9 cellular contexts compared by ENCODE assay signal in the genomic region with DNA sequence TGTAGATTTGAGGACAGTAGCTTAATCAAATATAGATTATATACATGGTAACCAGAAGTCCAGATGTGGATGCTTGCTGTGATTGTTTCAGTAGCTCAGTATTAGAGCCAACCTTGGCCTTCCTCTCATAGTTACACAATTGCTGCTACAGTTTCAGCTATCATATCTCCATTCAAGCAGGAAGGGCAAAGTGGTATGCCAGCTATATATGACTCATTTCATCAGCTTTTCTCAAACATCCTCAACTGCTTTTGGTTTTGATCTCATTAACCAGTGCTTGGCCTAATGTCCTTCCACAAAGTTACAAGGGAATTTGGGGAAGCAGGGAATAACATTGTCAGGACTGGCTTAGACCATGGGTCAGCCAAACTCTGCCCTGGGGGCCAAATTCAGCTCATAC.
DNase-seq lines count a peak whose midpoint lies in the region; ATAC-seq and TF ChIP-seq lines count a peak whose summit lies in the region.
"Had no signal": no experiment of that assay in that cellular context is flagged by ENCODE, and none has a peak within 500 bp of the region (broad histone marks: within the 10 kb centered on the region; RNA-seq: fewer than 3 reads in every experiment).

No MANE protein-coding gene starts in this region.

- no peak overlapping the region for H4K5ac ChIP-seq in IMR-90 (ENCODE audit: low read depth, low read length)

- no peak overlapping the region for H2AK9ac ChIP-seq in IMR-90 (replicated peaks; ENCODE audit: low read depth, low read length, poor library complexity)

- H3K4me1 ChIP-seq in IMR-90 (ENCODE audit: control insufficient read depth, insufficient read depth, low read length): 0 out of 2 replicates have a peak, but pooled peaks cover 2% of the 10 kb centered on the region

- H4K8ac ChIP-seq in IMR-90 (ENCODE audit: low read depth in 2 of 2, low read length in 2 of 2): no peak overlapping the region

- POLR2A ChIA-PET in IMR-90 (lab: Charles Lee; ENCODE audit: unreplicated experiment): no interaction called here

- H2AK5ac ChIP-seq in IMR-90 (ENCODE audit: low read depth, low read length): no peak overlapping the region

- H4K91ac ChIP-seq in IMR-90 (ENCODE audit: insufficient read depth, low read depth, low read length): no peak overlapping the region

- no peak overlapping the region for H3K4ac ChIP-seq in IMR-90 (ENCODE audit: low read depth, low read length)

- no peak overlapping the region for H2BK15ac ChIP-seq in IMR-90 (ENCODE audit: low read depth, low read length)

- no TSS peak for BruUV-seq in IMR-90 (replicated peaks; lab: Mats Ljungman, UMichigan)

- no peak overlapping the region for H2BK120ac ChIP-seq in IMR-90 (ENCODE audit: low read depth, low read length)

- no peaks in the 10 kb centered on the region for H3K27me3 ChIP-seq in IMR-90 (ENCODE audit: control insufficient read depth, insufficient read depth, low read length)

- H4K20me1 ChIP-seq in IMR-90 (ENCODE audit: insufficient read depth, low read length): no peaks in the 10 kb centered on the region

- DNase-seq in AG20443 (ENCODE audit: low spot score) (peak; percentile 30), IMR-90 (peak; percentile 43), fibroblast of villous mesenchyme (ENCODE audit: low read depth) (peak; percentile 8), HuH-7.5 (ENCODE audit: low spot score) (no peak), D341Med (ENCODE audit: low spot score) (no peak), GM19238 (ENCODE audit: insufficient read length, low spot score) (no peak), NCI-H146 (lab: John Stamatoyannopoulos, UW) (no peak)
- DNase-seq: GDM1 had no signal

- H3K4me2 ChIP-seq in IMR-90 (ENCODE audit: low read depth, low read length): no peak overlapping the region

- no peaks in the 10 kb centered on the region for H3K9me3 ChIP-seq in IMR-90 (ENCODE audit: control insufficient read depth, insufficient read depth, low read length)

- no peak overlapping the region for H2BK5ac ChIP-seq in IMR-90 (ENCODE audit: low read depth, low read length, poor library complexity, severe bottlenecking)

- H3K18ac ChIP-seq in IMR-90 (ENCODE audit: low read depth, low read length): no peak overlapping the region

- H3K9ac ChIP-seq in IMR-90 (ENCODE audit: low read depth, low read length): no peak overlapping the region

- ATAC-seq in GM19395 (IDR thresholded peaks at IDR 0.05; ENCODE audit: unreplicated experiment) (peak; percentile 81), IMR-90 (ENCODE audit: low read depth) (peak; percentile 73)

- no peak overlapping the region for H3K14ac ChIP-seq in IMR-90 (replicated peaks; ENCODE audit: low read depth, low read length)

- H3K4me3 ChIP-seq in IMR-90 (ENCODE audit: insufficient read depth, low read depth, low read length): no peak overlapping the region
- no peak overlapping the region for H3K4me3 ChIP-seq in fibroblast of villous mesenchyme (ENCODE audit: low read depth, low read length)

- TF ChIP-seq CTCF in IMR-90 (conservative IDR thresholded peaks at IDR 0.05; ENCODE audit: low read depth, low read length) (no peak), fibroblast of villous mesenchyme (IDR thresholded peaks at IDR 0.05; ENCODE audit: insufficient read depth, low read depth, low read length) (no peak)

- TF ChIP-seq RAD21 in IMR-90 (IDR thresholded peaks at IDR 0.05; ENCODE audit: low read length): no peak

- no peak overlapping the region for H3K56ac ChIP-seq in IMR-90 (ENCODE audit: extremely low read depth, insufficient read depth, low read length)

- H3K79me1 ChIP-seq in IMR-90 (ENCODE audit: low read depth in 1 of 2, low read length in 2 of 2): no peaks in the 10 kb centered on the region

- H3K23ac ChIP-seq in IMR-90 (ENCODE audit: low read depth, low read length): no peak overlapping the region

- intact Hi-C loops in IMR-90 (cut with micrococcal nuclease): no loop called here

- in situ Hi-C loops in IMR-90 (cut with MboI; ENCODE audit: low sequenced_read_pairs): no loop called here

- no peak overlapping the region for H2BK20ac ChIP-seq in IMR-90 (ENCODE audit: low read depth, low read length)

- no peak overlapping the region for H2AFZ ChIP-seq in IMR-90 (replicated peaks; ENCODE audit: low read length, poor library complexity)

- H3K36me3 ChIP-seq in IMR-90 (ENCODE audit: control insufficient read depth, insufficient read depth, low read length): no peaks in the 10 kb centered on the region

- H3K9me1 ChIP-seq in IMR-90 (ENCODE audit: insufficient read depth, low read length): no peaks in the 10 kb centered on the region

- TF ChIP-seq POLR2A in IMR-90 (IDR thresholded peaks at IDR 0.05; ENCODE audit: low read depth, low read length): no peak

- no peak overlapping the region for H3K27ac ChIP-seq in IMR-90 (ENCODE audit: insufficient read depth, low read length)

- CTCF ChIA-PET in IMR-90 (lab: Yijun Ruan, JAX): no interaction called here

- dilution Hi-C loops in IMR-90 (cut with HindIII; ENCODE audit: low sequenced_read_pairs, unreplicated experiment): no loop called here

TF ChIP-seq in IMR-90, 13 proteins besides CTCF, POLR2A, EP300 and RAD21:
- TF ChIP-seq CHD1 (IDR thresholded peaks at IDR 0.05; ENCODE audit: low read depth, low read length) (no peak), MAFK (IDR thresholded peaks at IDR 0.05; ENCODE audit: low read depth, low read length) (no peak), BHLHE40 (IDR thresholded peaks at IDR 0.05; ENCODE audit: low read depth, low read length) (no peak), SMC3 (IDR thresholded peaks at IDR 0.05; ENCODE audit: low read depth, low read length) (no peak), CEBPB (IDR thresholded peaks at IDR 0.05; ENCODE audit: low read depth, low read length) (peak; percentile 60), RFX5 (IDR thresholded peaks at IDR 0.05; ENCODE audit: low read depth, low read length) (no peak)
- TF ChIP-seq, protein P1, sequence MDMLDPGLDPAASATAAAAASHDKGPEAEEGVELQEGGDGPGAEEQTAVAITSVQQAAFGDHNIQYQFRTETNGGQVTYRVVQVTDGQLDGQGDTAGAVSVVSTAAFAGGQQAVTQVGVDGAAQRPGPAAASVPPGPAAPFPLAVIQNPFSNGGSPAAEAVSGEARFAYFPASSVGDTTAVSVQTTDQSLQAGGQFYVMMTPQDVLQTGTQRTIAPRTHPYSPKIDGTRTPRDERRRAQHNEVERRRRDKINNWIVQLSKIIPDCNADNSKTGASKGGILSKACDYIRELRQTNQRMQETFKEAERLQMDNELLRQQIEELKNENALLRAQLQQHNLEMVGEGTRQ (IDR thresholded peaks at IDR 0.05; ENCODE audit: low read depth, low read length): no peak

Comparison
In these comparisons a context has a peak if more than half of its experiments do, and no peak if none do; other contexts are left out.
1. DNase-seq: peak in AG20443 (single experiment), IMR-90 (single experiment) and fibroblast of villous mesenchyme (single experiment); none in HuH-7.5 (single experiment), D341Med (single experiment), GM19238 (single experiment) and NCI-H146 (single experiment).